9 cellular contexts compared by ENCODE assay signal in genomic region chr1:230681599-230681998, GRCh38. TPM values are rescaled to one million over a fixed set of nuclear protein-coding genes. Genes with fewer than 3 reads are reported as not detected.
A peak's percentile ranks its signal among the peaks of the same experiment; 100 is the strongest.
DNase-seq lines count a peak whose midpoint lies in the region; ATAC-seq and TF ChIP-seq lines count a peak whose summit lies in the region.
"Had no signal": no experiment of that assay in that cellular context is flagged by ENCODE, and none has a peak within 500 bp of the region (broad histone marks: within the 10 kb centered on the region; RNA-seq: fewer than 3 reads in every experiment).

No MANE protein-coding gene starts in this region.

- H3K36me3 Mint-ChIP-seq in activated CD8-positive, alpha-beta memory T cell treated with anti-CD3 and anti-CD28 coated beads, Interleukin-2, amount 10 ng/mL, durations not matched to agents 7 days and 5 days: peaks cover 42% of the 10 kb centered on the region

- H3K27ac ChIP-seq in fibroblast of lung (ENCODE audit: insufficient read depth, low read length) (no peak overlapping the region), substantia nigra (ENCODE audit: low read depth, low read length, poor library complexity, severe bottlenecking) (peak overlapping the region; percentile 37), suprapubic skin (no peak overlapping the region)

- no peaks in the 10 kb centered on the region for H3K79me2 ChIP-seq in fibroblast of lung (ENCODE audit: control insufficient read depth, insufficient read depth, low read length)

- H4K20me1 ChIP-seq in fibroblast of lung (ENCODE audit: control insufficient read depth, extremely low read depth, insufficient read depth, low read length): no peaks in the 10 kb centered on the region

- no peak overlapping the region for H2AFZ ChIP-seq in fibroblast of lung (ENCODE audit: low read length)

- CTCF ChIA-PET in activated CD8-positive, alpha-beta memory T cell treated with anti-CD3 and anti-CD28 coated beads, Interleukin-2, amount 10 ng/mL, durations not matched to agents 7 days and 5 days (lab: Charles Lee): interaction anchor here (1.1 to 1.7 kb wide), 2 partner anchors 39 to 40 kb away, joined by 3 to 8 read pairs; no protein-coding TSS in a partner anchor

- peaks cover 10% of the 10 kb centered on the region for H3K4me1 ChIP-seq in fibroblast of lung (ENCODE audit: control insufficient read depth, extremely low read depth, insufficient read depth, low read length)
- peaks cover 11% of the 10 kb centered on the region for H3K4me1 ChIP-seq in suprapubic skin

- DNase-seq in activated CD8-positive, alpha-beta memory T cell treated with anti-CD3 and anti-CD28 coated beads, Interleukin-2, amount 10 ng/mL, durations not matched to agents 7 days and 5 days: peak; percentile 46
- DNase-seq in activated CD8-positive, alpha-beta memory T cell treated with anti-CD3 and anti-CD28 coated beads, Interleukin-2, amount 50 U/mL, for 4 hours: no peak
- peak; percentile 81 for DNase-seq in NCI-H748 (lab: John Stamatoyannopoulos, UW; ENCODE audit: unreplicated experiment)
- DNase-seq in fibroblast of lung (ENCODE audit: low read depth in 2 of 2): peak; percentile 84 to 85
- DNase-seq in substantia nigra (lab: John Stamatoyannopoulos, UW): no peak
- no peak for DNase-seq in suprapubic skin (ENCODE audit: low spot score in 2 of 2)
- DNase-seq in effector CD8-positive, alpha-beta T cell (lab: John Stamatoyannopoulos, UW): no peak

- H3K4me3 ChIP-seq in fibroblast of lung (replicated peaks in 1 of 4; ENCODE audit: control extremely low read depth in 1 of 4, insufficient read depth in 1 of 4, low read depth in 3 of 4, low read length in 4 of 4): no peak overlapping the region
- H3K4me3 ChIP-seq in suprapubic skin: no peak overlapping the region

- peaks cover 19% of the 10 kb centered on the region for H3K4me1 Mint-ChIP-seq in activated CD8-positive, alpha-beta memory T cell treated with anti-CD3 and anti-CD28 coated beads, Interleukin-2, amount 10 ng/mL, durations not matched to agents 7 days and 5 days
- H3K4me1 Mint-ChIP-seq: neural crest cell had no signal

- no peak overlapping the region for H3K27ac Mint-ChIP-seq in activated CD8-positive, alpha-beta memory T cell treated with anti-CD3 and anti-CD28 coated beads, Interleukin-2, amount 10 ng/mL, durations not matched to agents 7 days and 5 days

- peak; percentile 63 for ATAC-seq in activated CD8-positive, alpha-beta memory T cell treated with anti-CD3 and anti-CD28 coated beads, Interleukin-2, amount 10 ng/mL, durations not matched to agents 7 days and 5 days
- no peak for ATAC-seq in GM19467 (IDR thresholded peaks at IDR 0.05; ENCODE audit: unreplicated experiment)

- H3K9me3 ChIP-seq in fibroblast of lung (ENCODE audit: control insufficient read depth, insufficient read depth, low read depth, low read length): no peaks in the 10 kb centered on the region
- H3K9me3 ChIP-seq in suprapubic skin: no peaks in the 10 kb centered on the region

- H3K9ac ChIP-seq in fibroblast of lung (ENCODE audit: insufficient read depth, low read length): no peak overlapping the region

- 22% methylated on average over 2 of the region's 2 CpGs for WGBS in suprapubic skin

- H3K36me3 ChIP-seq in fibroblast of lung (ENCODE audit: control insufficient read depth, insufficient read depth, low read length) (no peaks in the 10 kb centered on the region), suprapubic skin (peaks cover 86% of the 10 kb centered on the region)

- TF ChIP-seq POLR2A in suprapubic skin (IDR thresholded peaks at IDR 0.05): no peak

- TF ChIP-seq EP300 in suprapubic skin (IDR thresholded peaks at IDR 0.05): no peak

- no peaks in the 10 kb centered on the region for H3K9me3 Mint-ChIP-seq in activated CD8-positive, alpha-beta memory T cell treated with anti-CD3 and anti-CD28 coated beads, Interleukin-2, amount 10 ng/mL, durations not matched to agents 7 days and 5 days (ENCODE audit: low read depth)
- H3K9me3 Mint-ChIP-seq: neural crest cell had no signal

- TF ChIP-seq CTCF in fibroblast of lung (conservative IDR thresholded peaks at IDR 0.05 in 1 of 2, IDR thresholded peaks at IDR 0.05 in 1 of 2; ENCODE audit: low read depth in 1 of 2, low read length in 2 of 2) (no peak), suprapubic skin (IDR thresholded peaks at IDR 0.05) (no peak)

- H3K27me3 ChIP-seq in fibroblast of lung (ENCODE audit: control insufficient read depth, insufficient read depth, low read length) (no peaks in the 10 kb centered on the region), suprapubic skin (no peaks in the 10 kb centered on the region)

- H3K4me3 Mint-ChIP-seq in activated CD8-positive, alpha-beta memory T cell treated with anti-CD3 and anti-CD28 coated beads, Interleukin-2, amount 10 ng/mL, durations not matched to agents 7 days and 5 days: no peak overlapping the region
- H3K4me3 Mint-ChIP-seq: neural crest cell had no signal

- no peaks in the 10 kb centered on the region for H3K27me3 Mint-ChIP-seq in activated CD8-positive, alpha-beta memory T cell treated with anti-CD3 and anti-CD28 coated beads, Interleukin-2, amount 10 ng/mL, durations not matched to agents 7 days and 5 days

- H3K4me2 ChIP-seq in fibroblast of lung (ENCODE audit: extremely low read depth, insufficient read depth, low read length): no peak overlapping the region

RNA-seq across cellular contexts. Expression of gene AGT, which starts 32.3 kb away (rescaled TPM):
- not detected for total RNA-seq in activated CD8-positive, alpha-beta memory T cell treated with anti-CD3 and anti-CD28 coated beads, Interleukin-2, amount 10 ng/mL, durations not matched to agents 7 days and 5 days
- total RNA-seq in fibroblast of lung (10.6 and 14.1 TPM in 2 replicates), suprapubic skin (1 to 10 TPM in 2 of 4 donors, not detected in 2; 1.6 to 5.0 TPM)
- 0.38 and 3.7 TPM in 2 replicates for polyA plus RNA-seq in fibroblast of lung
- polyA plus RNA-seq in fibroblast of lung (2012): 0.22 and 2.7 TPM in 2 replicates
- 0.41 and 2.8 TPM in 2 replicates for polyA minus RNA-seq in fibroblast of lung (ENCODE audit: low replicate concordance)

RNA-seq across cellular contexts. Expression of gene COG2, which starts 39.3 kb away (rescaled TPM):
- total RNA-seq in activated CD8-positive, alpha-beta memory T cell treated with anti-CD3 and anti-CD28 coated beads, Interleukin-2, amount 10 ng/mL, durations not matched to agents 7 days and 5 days: 10 to 100 TPM; 25.8 to 35.8 TPM
- 21.5 and 22.3 TPM in 2 replicates for total RNA-seq in fibroblast of lung
- polyA plus RNA-seq in fibroblast of lung: 14.2 and 15.4 TPM in 2 replicates
- polyA plus RNA-seq in fibroblast of lung (2012): 10.5 and 10.6 TPM in 2 replicates
- polyA minus RNA-seq in fibroblast of lung (ENCODE audit: low replicate concordance): 5.4 and 10.6 TPM in 2 replicates
- 10 to 100 TPM; 21.9 to 34.4 (median 23.8) TPM for total RNA-seq in suprapubic skin

Comparison
In these comparisons a context has a peak if more than half of its experiments do, and no peak if none do; other contexts are left out.
1. DNase-seq: peak in activated CD8-positive, alpha-beta memory T cell treated with anti-CD3 and anti-CD28 coated beads, Interleukin-2, amount 10 ng/mL, durations not matched to agents 7 days and 5 days (single experiment), NCI-H748 (single experiment) and fibroblast of lung (2 of 2); none in activated CD8-positive, alpha-beta memory T cell treated with anti-CD3 and anti-CD28 coated beads, Interleukin-2, amount 50 U/mL, for 4 hours (single experiment), substantia nigra (0 of 49), suprapubic skin (0 of 2) and effector CD8-positive, alpha-beta T cell (single experiment).